In genomic region chr2:196445991-196446390, GRCh38 we compare ENCODE assay signal across 7 cellular contexts.
"Had no signal": no experiment of that assay in that cellular context is flagged by ENCODE, and none has a peak within 500 bp of the region (broad histone marks: within the 10 kb centered on the region; RNA-seq: fewer than 3 reads in every experiment).

No MANE protein-coding gene starts in this region.

- DNase-seq: GDM1, GF-D8 had no signal

- H3K4me3 ChIP-seq: GM12878 had no signal

- ATAC-seq: GM12878 had no signal

- FAIRE-seq: G401.6, GM12878, GM12892, GM18507, GM19239 had no signal
